Comparison of ENCODE assay signal across 14 cellular contexts in genomic region chr9:135582541-135582940, GRCh38. TPM values are rescaled to one million over a fixed set of nuclear protein-coding genes. Genes with fewer than 3 reads are reported as not detected.
DNase-seq lines count a peak whose midpoint lies in the region; ATAC-seq and TF ChIP-seq lines count a peak whose summit lies in the region.
"Had no signal": no experiment of that assay in that cellular context is flagged by ENCODE, and none has a peak within 500 bp of the region (broad histone marks: within the 10 kb centered on the region; RNA-seq: fewer than 3 reads in every experiment).

No MANE protein-coding gene starts in this region.

- intact Hi-C loops in natural killer cell (cut with micrococcal nuclease), result no loop called here
- intact Hi-C loops in posterior vena cava (cut with DNase I), result no loop called here

- no peak overlapping the region for H3K27ac Mint-ChIP-seq in natural killer cell treated with Interleukin-12 subunit alpha and Interleukin-12 subunit beta and Interleukin-15 and Interleukin-18, amount 100 ng/mL, for 72 hours
- H3K27ac Mint-ChIP-seq in natural killer cell (no peak overlapping the region), type B pancreatic cell (no peak overlapping the region)
- H3K27ac Mint-ChIP-seq: CD4-positive, CD25-positive, alpha-beta regulatory T cell; CD8-positive, alpha-beta memory T cell; GM23338 had no signal

- peaks cover 0 to 3% of the 10 kb centered on the region in 2 donors for H3K27me3 Mint-ChIP-seq in natural killer cell treated with Interleukin-12 subunit alpha and Interleukin-12 subunit beta and Interleukin-15 and Interleukin-18, amount 100 ng/mL, for 72 hours
- peaks cover 0 to 3% of the 10 kb centered on the region in 2 donors for H3K27me3 Mint-ChIP-seq in natural killer cell (ENCODE audit: low read depth in 2 of 2)
- no peaks in the 10 kb centered on the region for H3K27me3 Mint-ChIP-seq in type B pancreatic cell

- no peaks in the 10 kb centered on the region for H3K4me1 Mint-ChIP-seq in natural killer cell treated with Interleukin-12 subunit alpha and Interleukin-12 subunit beta and Interleukin-15 and Interleukin-18, amount 100 ng/mL, for 72 hours (ENCODE audit: low read depth in 2 of 2)
- H3K4me1 Mint-ChIP-seq in natural killer cell (no peaks in the 10 kb centered on the region), type B pancreatic cell (ENCODE audit: unreplicated experiment) (no peaks in the 10 kb centered on the region)
- H3K4me1 Mint-ChIP-seq: CD4-positive, CD25-positive, alpha-beta regulatory T cell; CD8-positive, alpha-beta memory T cell; GM23338 had no signal

- no peak for TF ChIP-seq CTCF in natural killer cell (IDR thresholded peaks at IDR 0.05)
- TF ChIP-seq CTCF in type B pancreatic cell (conservative IDR thresholded peaks at IDR 0.05), result no peak
- TF ChIP-seq CTCF in GM10266 (IDR thresholded peaks at IDR 0.05; ENCODE audit: control insufficient read depth, insufficient read depth, low read depth, missing control alignments), result no peak

- H3K4me3 Mint-ChIP-seq in natural killer cell treated with Interleukin-12 subunit alpha and Interleukin-12 subunit beta and Interleukin-15 and Interleukin-18, amount 100 ng/mL, for 72 hours, result no peak overlapping the region
- H3K4me3 Mint-ChIP-seq in natural killer cell, result no peak overlapping the region
- no peak overlapping the region for H3K4me3 Mint-ChIP-seq in type B pancreatic cell
- H3K4me3 Mint-ChIP-seq: CD4-positive, CD25-positive, alpha-beta regulatory T cell; CD8-positive, alpha-beta memory T cell; GM23338 had no signal

- no peak for ATAC-seq in natural killer cell treated with Interleukin-12 subunit alpha and Interleukin-12 subunit beta and Interleukin-15 and Interleukin-18, amount 100 ng/mL, for 72 hours
- ATAC-seq in natural killer cell, result no peak
- ATAC-seq: GM23338 had no signal

- DNase-seq in natural killer cell treated with Interleukin-12 subunit alpha and Interleukin-12 subunit beta and Interleukin-15 and Interleukin-18, amount 100 ng/mL, for 72 hours (ENCODE audit: low spot score), result peak; percentile 34
- DNase-seq in natural killer cell, result no peak
- peak; percentile 65 for DNase-seq in posterior vena cava (ENCODE audit: low spot score)
- DNase-seq in type B pancreatic cell (ENCODE audit: extremely low spot score, unreplicated experiment), result peak; percentile 44
- DNase-seq in superior temporal gyrus (ENCODE audit: extremely low spot score), result no peak
- no peak for DNase-seq in GM10266 (ENCODE audit: extremely low spot score)
- DNase-seq: ACHN; C1 segment of cervical spinal cord; CD4-positive, CD25-positive, alpha-beta regulatory T cell; CD8-positive, alpha-beta memory T cell; COR-L47; HCEC 1CT; IMR-90 had no signal

- H3K36me3 Mint-ChIP-seq in natural killer cell treated with Interleukin-12 subunit alpha and Interleukin-12 subunit beta and Interleukin-15 and Interleukin-18, amount 100 ng/mL, for 72 hours, result no peaks in the 10 kb centered on the region
- H3K36me3 Mint-ChIP-seq in natural killer cell (no peaks in the 10 kb centered on the region), type B pancreatic cell (no peaks in the 10 kb centered on the region)
- H3K36me3 Mint-ChIP-seq: CD4-positive, CD25-positive, alpha-beta regulatory T cell; CD8-positive, alpha-beta memory T cell had no signal

- H3K9me3 Mint-ChIP-seq in natural killer cell treated with Interleukin-12 subunit alpha and Interleukin-12 subunit beta and Interleukin-15 and Interleukin-18, amount 100 ng/mL, for 72 hours, result no peaks in the 10 kb centered on the region
- H3K9me3 Mint-ChIP-seq in natural killer cell, result no peaks in the 10 kb centered on the region
- H3K9me3 Mint-ChIP-seq in type B pancreatic cell, result no peaks in the 10 kb centered on the region
- H3K9me3 Mint-ChIP-seq: CD4-positive, CD25-positive, alpha-beta regulatory T cell; CD8-positive, alpha-beta memory T cell had no signal

RNA-seq across cellular contexts. Expression of gene PAEP, which starts 21.0 kb away (rescaled TPM):
- not detected for total RNA-seq in natural killer cell treated with Interleukin-12 subunit alpha and Interleukin-12 subunit beta and Interleukin-15 and Interleukin-18, amount 100 ng/mL, for 72 hours
- total RNA-seq in natural killer cell (not detected), posterior vena cava (not detected), type B pancreatic cell (ENCODE audit: low replicate concordance) (not detected in 2 replicates)
- total RNA-seq: CD4-positive, CD25-positive, alpha-beta regulatory T cell; CD8-positive, alpha-beta memory T cell; GM23338; IMR-90 had no signal

RNA-seq across cellular contexts. Expression of gene OBP2A, which starts 36.6 kb away (rescaled TPM):
- not detected for total RNA-seq in natural killer cell treated with Interleukin-12 subunit alpha and Interleukin-12 subunit beta and Interleukin-15 and Interleukin-18, amount 100 ng/mL, for 72 hours
- total RNA-seq in natural killer cell, result not detected
- not detected for total RNA-seq in posterior vena cava
- total RNA-seq in type B pancreatic cell (ENCODE audit: low replicate concordance), result not detected in 2 replicates
- total RNA-seq: CD4-positive, CD25-positive, alpha-beta regulatory T cell; CD8-positive, alpha-beta memory T cell; GM23338; IMR-90 had no signal

RNA-seq across cellular contexts. Expression of gene GLT6D1, which starts 56.8 kb away (rescaled TPM):
- not detected for total RNA-seq in natural killer cell treated with Interleukin-12 subunit alpha and Interleukin-12 subunit beta and Interleukin-15 and Interleukin-18, amount 100 ng/mL, for 72 hours
- not detected for total RNA-seq in natural killer cell
- total RNA-seq in posterior vena cava, result not detected
- total RNA-seq in type B pancreatic cell (ENCODE audit: low replicate concordance), result not detected in 2 replicates
- total RNA-seq: CD4-positive, CD25-positive, alpha-beta regulatory T cell; CD8-positive, alpha-beta memory T cell; GM23338; IMR-90 had no signal

Comparison
In these comparisons a context has a peak if more than half of its experiments do, and no peak if none do; other contexts are left out.
1. DNase-seq: peak in natural killer cell treated with Interleukin-12 subunit alpha and Interleukin-12 subunit beta and Interleukin-15 and Interleukin-18, amount 100 ng/mL, for 72 hours (single experiment), posterior vena cava (single experiment) and type B pancreatic cell (single experiment); none in natural killer cell (single experiment), superior temporal gyrus (single experiment) and GM10266 (single experiment).